ENCODE assay signal across 20 cellular contexts in genomic region chr20:19024296-19025035, GRCh38.
"Had no signal": no experiment of that assay in that cellular context is flagged by ENCODE, and none has a peak within 500 bp of the region (broad histone marks: within the 10 kb centered on the region; RNA-seq: fewer than 3 reads in every experiment).

No MANE protein-coding gene starts in this region.

- H3K36me3 ChIP-seq: brain microvascular endothelial cell, thyroid gland, uterus had no signal

- DNase-seq: activated B cell treated with CpG ODN at 0.5 μM for 24 hours; activated CD4-positive, alpha-beta T cell treated with anti-CD3 and anti-CD28 coated beads for 48 hours; activated CD8-positive, alpha-beta memory T cell treated with anti-CD3 and anti-CD28 coated beads, Interleukin-2, amount 50 U/mL, for 4 hours; activated CD8-positive, alpha-beta T cell treated with anti-CD3 and anti-CD28 coated beads for 36 hours; activated gamma-delta T cell; activated naive CD8-positive, alpha-beta T cell treated with anti-CD3 and anti-CD28 coated beads for 36 hours; activated T-cell treated with anti-CD3 and anti-CD28 coated beads, Interleukin-2, amount 50 U/mL, for 72 hours; brain microvascular endothelial cell; cortex of kidney; effector CD4-positive, alpha-beta T cell; foreskin melanocyte; occipital lobe; stimulated activated CD4-positive, alpha-beta T cell treated with anti-CD3 and anti-CD28 coated beads, Interleukin-12 subunit alpha, Interleukin-12 subunit beta, amount 100 ng/mL, for 4 hours; stimulated activated CD4-positive, alpha-beta T cell treated with anti-CD3 and anti-CD28 coated beads, Interleukin-2, amount 100 ng/mL, for 24 hours; thyroid gland; uterus had no signal

- H3K9me3 ChIP-seq: thyroid gland, uterus had no signal

- H3K4me1 ChIP-seq: thyroid gland, uterus had no signal

- FAIRE-seq: TTC549 had no signal

- ATAC-seq: activated CD8-positive, alpha-beta T cell treated with anti-CD3 and anti-CD28 coated beads for 36 hours; activated T-cell treated with anti-CD3 and anti-CD28 coated beads, Interleukin-2, amount 50 U/mL, for 72 hours; natural killer cell treated with Interleukin-12 subunit alpha and Interleukin-12 subunit beta and Interleukin-15 and Interleukin-18, amount 100 ng/mL, for 72 hours; sciatic nerve; stimulated activated memory B cell treated with anti-CD40 and anti-IgM and Interleukin-4, amounts not matched to agents 10 μg/mL and 1 μg/mL and 100 μg/mL, for 72 hours had no signal

- H3K4me3 ChIP-seq: thyroid gland, uterus had no signal

- H3K27ac ChIP-seq: brain microvascular endothelial cell, thyroid gland, uterus had no signal

- H3K27me3 ChIP-seq: brain microvascular endothelial cell, thyroid gland, uterus had no signal
